Comparison of ENCODE assay signal across 16 cellular contexts in genomic region chr6:122696079-122696478, GRCh38.
A peak's percentile ranks its signal among the peaks of the same experiment; 100 is the strongest.
DNase-seq lines count a peak whose midpoint lies in the region; ATAC-seq and TF ChIP-seq lines count a peak whose summit lies in the region.
"Had no signal": no experiment of that assay in that cellular context is flagged by ENCODE, and none has a peak within 500 bp of the region (broad histone marks: within the 10 kb centered on the region; RNA-seq: fewer than 3 reads in every experiment).

No MANE protein-coding gene starts in this region.

- in situ Hi-C loops in SK-MEL-5 (cut with HindIII; ENCODE audit: low pct_unique_long_range_greater_than_20kb, low sequenced_read_pairs), result no loop called here

- no peak overlapping the region for H3K4me3 ChIP-seq in fibroblast of mammary gland (ENCODE audit: control insufficient read depth, low read depth, low read length)
- H3K4me3 ChIP-seq: esophagus squamous epithelium, left ventricle myocardium inferior, prostate gland, vagina had no signal

- ATAC-seq in HG02678 (IDR thresholded peaks at IDR 0.05; ENCODE audit: unreplicated experiment), result no peak

- DNase-seq in H4 (ENCODE audit: low spot score) (peak; percentile 37), SK-MEL-5 (ENCODE audit: low read depth, low spot score) (peak; percentile 9), fibroblast of mammary gland (ENCODE audit: low read depth) (peak; percentile 91), renal cortical epithelial cell (ENCODE audit: low read depth) (peak; percentile 82), AG20443 (ENCODE audit: low spot score) (no peak), DMS153 (lab: John Stamatoyannopoulos, UW) (no peak), NOMO-1 treated with DMSO at 0.1 percent for 48 hours (lab: John Stamatoyannopoulos, UW; ENCODE audit: unreplicated experiment) (no peak)
- DNase-seq: aorta, DMS 273 treated with DMSO at 0.1 percent for 48 hours, esophagus squamous epithelium, left ventricle myocardium inferior, NCI-H1694, T1000 had no signal

- no peak for TF ChIP-seq CTCF in fibroblast of mammary gland (conservative IDR thresholded peaks at IDR 0.05; ENCODE audit: control insufficient read depth, insufficient read depth, low read depth, low read length)

Comparison
In these comparisons a context has a peak if more than half of its experiments do, and no peak if none do; other contexts are left out.
1. DNase-seq: peak in H4 (single experiment), SK-MEL-5 (single experiment), fibroblast of mammary gland (single experiment) and renal cortical epithelial cell (single experiment); none in AG20443 (single experiment), DMS153 (single experiment) and NOMO-1 treated with DMSO at 0.1 percent for 48 hours (single experiment).